ENCODE assay signal across 8 cellular contexts in the genomic region with DNA sequence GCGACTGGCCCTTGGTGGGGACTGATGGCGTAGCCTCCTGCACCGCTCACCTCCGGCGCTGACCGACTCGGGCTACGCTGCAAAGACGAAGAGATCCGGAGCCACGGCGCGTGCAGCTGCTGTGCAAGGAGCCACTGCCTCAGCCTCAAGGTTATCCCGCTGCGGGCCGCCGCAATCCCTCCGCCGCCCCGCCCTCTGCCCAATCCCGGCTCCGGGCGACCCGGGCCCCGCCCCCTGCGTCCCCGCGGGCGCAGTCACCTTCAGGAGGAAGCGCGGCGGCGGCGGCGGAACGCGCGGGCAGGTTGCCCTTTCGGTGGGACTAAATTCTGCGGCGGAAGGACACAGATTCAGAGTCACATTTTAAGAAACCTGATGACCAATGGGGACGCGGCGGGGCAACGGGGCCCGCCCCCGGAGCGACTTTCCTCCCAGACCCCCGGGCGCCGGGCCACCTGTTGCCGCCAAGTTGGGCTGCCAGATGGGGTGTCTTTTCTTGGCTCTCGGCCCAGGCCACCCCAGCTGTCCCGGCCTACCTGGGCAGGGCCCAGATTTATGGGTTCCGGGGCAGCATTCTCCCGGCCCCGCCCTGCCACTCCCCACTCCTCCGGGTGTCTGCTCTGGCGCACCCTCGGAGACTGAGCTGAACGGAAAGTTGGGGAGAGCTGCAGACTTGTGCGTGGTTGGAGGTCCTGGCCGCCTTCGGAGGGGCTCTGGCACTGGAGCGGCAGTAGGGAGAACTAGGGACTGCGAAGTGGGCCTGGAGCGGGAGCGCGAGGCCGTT. TPM values are rescaled to one million over a fixed set of nuclear protein-coding genes. Genes with fewer than 3 reads are reported as not detected.
DNase-seq lines count a peak whose midpoint lies in the region; ATAC-seq and TF ChIP-seq lines count a peak whose summit lies in the region.

PKM (minus strand) TSS at position 125 of the 781 bp plus-strand sequence. CDS start 12,093 bp downstream, outside the sequence.

- peak within 1 kb of the TSS; percentile 68 to 95 (median 78) for H3K4me3 ChIP-seq in esophagus squamous epithelium

- peak; percentile 88 for DNase-seq in DMS53 treated with DMSO at 0.1 percent for 48 hours (lab: John Stamatoyannopoulos, UW; ENCODE audit: unreplicated experiment)
- DNase-seq in Kasumi-1 (lab: John Stamatoyannopoulos, UW), result peak; percentile 86 to 87
- DNase-seq in RKO (ENCODE audit: low spot score), result peak; percentile 97
- peak; percentile 86 for DNase-seq in activated T-helper 1 cell treated with Interleukin-2 at 50 U/mL for 16 hours (ENCODE audit: low read depth)
- peak; percentile 84 for DNase-seq in esophagus squamous epithelium (lab: John Stamatoyannopoulos, UW)
- DNase-seq in myocyte (ENCODE audit: low read depth), result peak; percentile 99
- DNase-seq in stimulated activated CD8-positive, alpha-beta memory T cell treated with anti-CD3 and anti-CD28 coated beads, Interleukin-7, amount 100 ng/mL, for 4 hours (ENCODE audit: low read depth in 2 of 2), result peak; percentile 90 to 95

- no peaks in the 10 kb centered on the region for H3K36me3 ChIP-seq in esophagus squamous epithelium

- peak in 4 of 6 experiments; percentile 15 to 29 (median 24) for TF ChIP-seq CTCF in esophagus squamous epithelium (IDR thresholded peaks at IDR 0.05)

- 0% methylated on average over 2 to 4 of the region's 70 CpGs for WGBS in esophagus squamous epithelium, 2 donors

- intact Hi-C loops in esophagus squamous epithelium (cut with DNase I), result no loop called here

- H3K27ac ChIP-seq in esophagus squamous epithelium, result peak within 1 kb of the TSS; percentile 94 to 99 (median 96)

- H3K9me3 ChIP-seq in esophagus squamous epithelium, result no peaks in the 10 kb centered on the region

- peak in 3 of 4 donors; percentile 33 to 98 (median 98) for TF ChIP-seq POLR2A in esophagus squamous epithelium (IDR thresholded peaks at IDR 0.05)

- no peaks in the 10 kb centered on the region for H3K27me3 ChIP-seq in esophagus squamous epithelium

- ATAC-seq in GM21786 (IDR thresholded peaks at IDR 0.05; ENCODE audit: unreplicated experiment), result peak; percentile 28

- peaks cover 33 to 53% (median 36%) of the 10 kb centered on the region in 3 donors for H3K4me1 ChIP-seq in esophagus squamous epithelium

RNA-seq across cellular contexts. Expression of gene PKM, which starts in this region (rescaled TPM):
- 1,000 to 10,000 TPM in 2 of 4 donors, 100 to 1,000 TPM in 2; 504 to 1,134 (median 964) TPM for total RNA-seq in esophagus squamous epithelium
- total RNA-seq in myocyte, result 2,359 and 2,583 TPM in 2 replicates
- 3,151 TPM for polyA plus RNA-seq in myocyte (2012)

Comparison
In these comparisons a context has a peak if more than half of its experiments do, and no peak if none do; other contexts are left out.
1. Peak in every context shown above with its lines: DNase-seq, ATAC-seq, H3K4me3 ChIP-seq and H3K27ac ChIP-seq.